ENCODE assay signal across 8 cellular contexts in genomic region chr10:72692057-72692891, GRCh38. TPM values are rescaled to one million over a fixed set of nuclear protein-coding genes. Genes with fewer than 3 reads are reported as not detected.
DNase-seq lines count a peak whose midpoint lies in the region; ATAC-seq, FAIRE-seq and TF ChIP-seq lines count a peak whose summit lies in the region.

MCU (plus strand) TSS chr10:72692143; CDS start chr10:72692152, 9 bp downstream.

- no peaks in the 10 kb centered on the region for H3K9me3 ChIP-seq in A549

- peak within 1 kb of the TSS; percentile 96 to 99 for H3K27ac ChIP-seq in A549

- WGBS in A549 (ENCODE audit: missing lambda C conversion rate): 0% methylated on average over 10 of the region's 85 CpGs

- no peak for FAIRE-seq in A549 (lab: Jason Lieb, UNC)

- no peak; a peak in 1 of 5 replicates for TF ChIP-seq RAD21 in A549 (conservative IDR thresholded peaks at IDR 0.05 in 1 of 2, IDR thresholded peaks at IDR 0.05 in 1 of 2)

- TF ChIP-seq EP300 in A549 (IDR thresholded peaks at IDR 0.05): no peak

- TF ChIP-seq CTCF in A549 (IDR thresholded peaks at IDR 0.05): no peak

- H3K4me2 ChIP-seq in A549: peak within 1 kb of the TSS; percentile 86

- CTCF ChIA-PET in A549 (lab: Yijun Ruan, JAX): interaction anchor here (0.5 to 7.6 kb wide), 14 partner anchors 9 to 144 kb away, joined by 3 to 85 read pairs (median 4); partner anchors contain the start of gene MICU1

- ATAC-seq in A549: peak; percentile 39 to 61
- ATAC-seq in GM18861 (IDR thresholded peaks at IDR 0.05; ENCODE audit: unreplicated experiment): peak; percentile 83
- peak; percentile 84 for ATAC-seq in HG03064 (IDR thresholded peaks at IDR 0.05; ENCODE audit: low read depth, unreplicated experiment)

- H3K4me1 ChIP-seq in A549: peaks cover 72% of the 10 kb centered on the region

- DNase-seq in A549 (ENCODE audit: low read depth in 1 of 2, low spot score in 1 of 2): peak; percentile 32 to 97
- DNase-seq in NCI-H510A treated with DMSO at 0.1 percent for 48 hours (lab: John Stamatoyannopoulos, UW): peak; percentile 96
- DNase-seq in activated CD8-positive, alpha-beta memory T cell treated with anti-CD3 and anti-CD28 coated beads for 1 hour (ENCODE audit: extremely low read depth in 1 of 2, low read depth in 1 of 2): peak; percentile 83 to 86
- peak; percentile 88 for DNase-seq in effector CD8-positive, alpha-beta T cell (lab: John Stamatoyannopoulos, UW)
- peak; percentile 99 for DNase-seq in medulla oblongata (ENCODE audit: extremely low spot score)
- peak; percentile 86 to 89 (median 89) for DNase-seq in stimulated activated CD4-positive, alpha-beta T cell treated with anti-CD3 and anti-CD28 coated beads, TNF-alpha, amount 100 ng/mL, for 4 hours (ENCODE audit: low read depth in 3 of 3)

- POLR2A ChIA-PET in A549 (lab: Yijun Ruan, JAX): interaction anchor here (0.5 to 2.3 kb wide), 21 partner anchors 9 to 404 kb away, joined by 3 to 11 read pairs (median 4); partner anchors contain the start of genes DNAJB12 and MICU1

- peak; percentile 78 for TF ChIP-seq POLR2A in A549 (IDR thresholded peaks at IDR 0.05; ENCODE audit: low read length)

- H3K4me3 ChIP-seq in A549: peak within 1 kb of the TSS; percentile 80

TF ChIP-seq in A549, 52 proteins besides CTCF, POLR2A, EP300 and RAD21:
- TF ChIP-seq EHF (CRISPR knock-in tag; IDR thresholded peaks at IDR 0.05): no peak
- TF ChIP-seq RFX5 (IDR thresholded peaks at IDR 0.05): peak; percentile 51; the same call in 1 of the 2 replicates
- TF ChIP-seq BCL3 (IDR thresholded peaks at IDR 0.05): 0 out of 3 replicates have a peak, but pooled peaks have one; percentile 68
- TF ChIP-seq HES2 (IDR thresholded peaks at IDR 0.05): no peak
- TF ChIP-seq PBX3 (IDR thresholded peaks at IDR 0.05): peak; percentile 94
- peak; percentile 47; the same call in 1 of the 2 replicates for TF ChIP-seq PHF8 (IDR thresholded peaks at IDR 0.05; ENCODE audit: borderline replicate concordance, low read depth)
- peak; percentile 70 to 96 for TF ChIP-seq JUN (IDR thresholded peaks at IDR 0.05)
- TF ChIP-seq HOXB5 (CRISPR knock-in tag; IDR thresholded peaks at IDR 0.05): 0 out of 2 replicates have a peak, but pooled peaks have one; percentile 33
TF ChIP-seq in A549: peak in this region for 6.

RNA-seq across cellular contexts. Expression of gene MCU, which starts in this region (rescaled TPM):
- 221 and 226 TPM in 2 replicates for polyA plus RNA-seq in A549 (2011; rRNA removed)
- 42.6 and 47.1 TPM in 2 replicates for polyA plus RNA-seq in A549 (2012; cell fraction: cytosol; rRNA removed)
- 40.7 and 48.6 TPM in 2 replicates for polyA plus RNA-seq in A549 (2012; cell fraction: nucleus; rRNA removed)
- polyA plus RNA-seq in A549 (2017; fragmentation: RNase III; extraction: RNeasy Plus Mini Kit Qiagen cat#74134 plus additional on column Dnase treatment): 40.3 to 44.0 TPM (median 42.2 TPM) in 3 replicates
- 131 and 156 TPM in 2 replicates for polyA minus RNA-seq in A549 (2011; rRNA and poly(A)+ RNA removed)

Comparison
In these comparisons a context has a peak if more than half of its experiments do, and no peak if none do; other contexts are left out.
1. Peak in every context shown above with its lines: DNase-seq, ATAC-seq, H3K4me3 ChIP-seq and H3K27ac ChIP-seq.